Comparison of ENCODE assay signal across 14 cellular contexts in the genomic region with DNA sequence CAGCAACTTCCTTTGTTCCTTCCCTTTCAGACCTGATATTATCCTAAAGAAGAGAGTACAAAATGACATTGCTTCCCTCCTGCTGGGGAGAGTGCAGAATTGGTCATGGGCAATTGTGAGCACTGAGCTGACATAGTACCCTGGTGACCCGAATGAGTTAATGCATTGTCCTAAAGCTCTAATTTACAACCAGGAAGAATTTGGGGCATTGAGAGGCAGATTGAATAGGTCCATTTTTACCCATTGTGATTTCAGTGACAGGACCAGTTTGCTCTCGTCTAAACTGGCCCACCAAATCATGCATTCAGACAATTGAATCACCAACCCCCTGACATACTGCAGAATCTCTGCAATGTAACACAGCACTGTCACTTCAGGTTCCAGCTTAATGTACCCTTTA.
"Had no signal": no experiment of that assay in that cellular context is flagged by ENCODE, and none has a peak within 500 bp of the region (broad histone marks: within the 10 kb centered on the region; RNA-seq: fewer than 3 reads in every experiment).

No MANE protein-coding gene starts in this region.

- H3K27me3 ChIP-seq: cardiac muscle cell, left lung, neutrophil, tibial artery had no signal

- H2AFZ ChIP-seq: parathyroid adenoma had no signal

- H3K4me1 ChIP-seq: left lung, parathyroid adenoma, tibial artery had no signal

- H3K79me2 ChIP-seq: parathyroid adenoma had no signal

- H3K9me3 ChIP-seq: left lung, neutrophil, tibial artery had no signal

- H3K9ac ChIP-seq: parathyroid adenoma had no signal

- H3K27ac ChIP-seq: cardiac muscle cell, left lung, neutrophil, parathyroid adenoma, tibial artery had no signal

- ATAC-seq: activated CD4-positive, alpha-beta T cell treated with anti-CD3 and anti-CD28 coated beads for 36 hours; left lung had no signal

- DNase-seq: activated CD4-positive, alpha-beta T cell treated with anti-CD3 and anti-CD28 coated beads for 36 hours; activated CD4-positive, alpha-beta T cell treated with anti-CD3 and anti-CD28 coated beads, Interleukin-2, amount 50 U/mL, for 48 hours; activated naive CD8-positive, alpha-beta T cell treated with anti-CD3 and anti-CD28 coated beads, Interleukin-2, amount 10 ng/mL, durations not matched to agents 7 days and 5 days; erythroblast; left lung; stimulated activated CD4-positive, alpha-beta T cell treated with anti-CD3 and anti-CD28 coated beads, Interleukin-2, amount 100 ng/mL, for 24 hours; stimulated activated naive CD4-positive, alpha-beta T cell treated with Interleukin-2 at 50 U/mL for 16 hours; tibial artery had no signal

- H3K4me3 ChIP-seq: cardiac muscle cell, left lung, tibial artery had no signal

- FAIRE-seq: endometrium, TTC549, urothelium cell line had no signal

- H3K36me3 ChIP-seq: cardiac muscle cell, left lung, neutrophil, tibial artery had no signal
